In genomic region chr14:65100905-65101541, GRCh38 we compare ENCODE assay signal across 8 cellular contexts. TPM values are rescaled to one million over a fixed set of nuclear protein-coding genes. Genes with fewer than 3 reads are reported as not detected.
DNase-seq lines count a peak whose midpoint lies in the region; ATAC-seq and TF ChIP-seq lines count a peak whose summit lies in the region.

No MANE protein-coding gene starts in this region.

- POLR2A ChIA-PET in PC-9 (lab: Charles Lee; ENCODE audit: unreplicated experiment), result interaction anchor here (0.7 to 0.9 kb wide), 3 partner anchors 14 to 294 kb away, joined by 3 to 4 read pairs (median 3); no protein-coding TSS in a partner anchor

- CTCF ChIA-PET in PC-9 (lab: Charles Lee), result interaction anchor here (0.5 to 0.6 kb wide), 2 partner anchors 137 to 213 kb away, joined by 3 to 4 read pairs; no protein-coding TSS in a partner anchor

- peak overlapping the region; percentile 82 for H3K4me2 ChIP-seq in DND-41 (ENCODE audit: insufficient read depth, low read length)
- H3K4me2 ChIP-seq in PC-9, result peak overlapping the region; percentile 96
- H3K4me2 ChIP-seq in osteoblast (ENCODE audit: insufficient read depth, low read length), result peak overlapping the region; percentile 86

- H3K36me3 ChIP-seq in DND-41 (ENCODE audit: insufficient read depth, low read length) (peaks cover 30% of the 10 kb centered on the region), PC-9 (ENCODE audit: low read depth) (peaks cover 28% of the 10 kb centered on the region; the same call in 1 of the 2 replicates), osteoblast (ENCODE audit: insufficient read depth, low read length) (peaks cover 9% of the 10 kb centered on the region)

- TF ChIP-seq CTCF in DND-41 (IDR thresholded peaks at IDR 0.05; ENCODE audit: borderline replicate concordance, extremely low read depth, low read length, poor library complexity, severe bottlenecking) (no peak), PC-9 (conservative IDR thresholded peaks at IDR 0.05) (no peak), endothelial cell (IDR thresholded peaks at IDR 0.05; ENCODE audit: unreplicated experiment) (no peak), osteoblast (IDR thresholded peaks at IDR 0.05; ENCODE audit: extremely low read depth, low read depth, low read length) (no peak)

- H3K4me1 ChIP-seq in DND-41 (ENCODE audit: insufficient read depth, low read length) (peaks cover 51% of the 10 kb centered on the region), PC-9 (replicated peaks; ENCODE audit: insufficient read depth) (peaks cover 14% of the 10 kb centered on the region), osteoblast (ENCODE audit: insufficient read depth, low read length) (peaks cover 43% of the 10 kb centered on the region)

- no peak for DNase-seq in DND-41
- DNase-seq in PC-9, result no peak
- DNase-seq in endothelial cell (ENCODE audit: low spot score), result no peak
- DNase-seq in osteoblast (ENCODE audit: insufficient read length, low spot score, missing footprints), result no peak
- DNase-seq in DMS79 treated with DMSO at 0.1 percent for 48 hours (lab: John Stamatoyannopoulos, UW), result no peak

- peaks cover 22% of the 10 kb centered on the region for H4K20me1 ChIP-seq in DND-41 (ENCODE audit: insufficient read depth, low read length)
- peaks cover 14% of the 10 kb centered on the region for H4K20me1 ChIP-seq in PC-9 (ENCODE audit: insufficient read depth)
- H4K20me1 ChIP-seq in osteoblast (ENCODE audit: insufficient read depth, low read length), result peaks cover 5% of the 10 kb centered on the region

- H3K27ac ChIP-seq in DND-41 (ENCODE audit: low read length), result peak overlapping the region; percentile 77
- H3K27ac ChIP-seq in PC-9, result no peak overlapping the region
- H3K27ac ChIP-seq in osteoblast (ENCODE audit: low read depth, low read length), result peak overlapping the region; percentile 37

- H3K27me3 Mint-ChIP-seq in endothelial cell (ENCODE audit: unreplicated experiment), result peaks cover 7% of the 10 kb centered on the region

- H3K9me3 ChIP-seq in DND-41 (ENCODE audit: insufficient read depth, low read length, severe bottlenecking), result no peaks in the 10 kb centered on the region
- no peaks in the 10 kb centered on the region for H3K9me3 ChIP-seq in PC-9 (ENCODE audit: insufficient read depth, low read depth)
- H3K9me3 ChIP-seq in osteoblast (ENCODE audit: low read depth, low read length), result no peaks in the 10 kb centered on the region

- H3K4me1 Mint-ChIP-seq in endothelial cell (ENCODE audit: unreplicated experiment), result peaks cover 26% of the 10 kb centered on the region

- H3K36me3 Mint-ChIP-seq in endothelial cell (ENCODE audit: low read depth, unreplicated experiment), result peaks cover 8% of the 10 kb centered on the region

- no peak for ATAC-seq in DND-41 (ENCODE audit: insufficient read depth, low read depth)
- no peak for ATAC-seq in HG03025 (IDR thresholded peaks at IDR 0.05; ENCODE audit: low FRiP score, unreplicated experiment)
- ATAC-seq in GM19455 (IDR thresholded peaks at IDR 0.05; ENCODE audit: unreplicated experiment), result no peak
- ATAC-seq in HG03108 (IDR thresholded peaks at IDR 0.05; ENCODE audit: unreplicated experiment), result no peak

- H2AFZ ChIP-seq in DND-41 (ENCODE audit: low read depth, low read length) (peak overlapping the region; percentile 50), PC-9 (no peak overlapping the region), osteoblast (ENCODE audit: low read length) (no peak overlapping the region)

- H3K4me3 ChIP-seq in DND-41 (ENCODE audit: low read depth in 1 of 2, low read length in 2 of 2) (peak overlapping the region; percentile 91 to 95), PC-9 (peak overlapping the region; percentile 88), osteoblast (ENCODE audit: insufficient read depth, low read length) (peak overlapping the region; percentile 89)

- H3K9me2 ChIP-seq in PC-9 (ENCODE audit: insufficient read depth), result no peaks in the 10 kb centered on the region

- peak overlapping the region; percentile 88 for H3K9ac ChIP-seq in DND-41 (ENCODE audit: low read depth, low read length)

- intact Hi-C loops in PC-9 (cut with micrococcal nuclease; ENCODE audit: unreplicated experiment), result loop anchor here (5.0 kb wide), 1 partner anchor 61 kb away; no protein-coding TSS in a partner anchor

- no peaks in the 10 kb centered on the region for H3K9me3 Mint-ChIP-seq in endothelial cell (ENCODE audit: unreplicated experiment)

- TSS peak; percentile 32 for BruUV-seq in PC-9 (replicated peaks; lab: Mats Ljungman, UMichigan)

- no peaks in the 10 kb centered on the region for H3K27me3 ChIP-seq in DND-41 (ENCODE audit: insufficient read depth, low read length, poor library complexity)
- H3K27me3 ChIP-seq in PC-9 (ENCODE audit: insufficient read depth, low read depth), result no peaks in the 10 kb centered on the region
- no peaks in the 10 kb centered on the region for H3K27me3 ChIP-seq in osteoblast (ENCODE audit: insufficient read depth, low read length)

- peak overlapping the region; percentile 92 for H3K27ac Mint-ChIP-seq in endothelial cell (ENCODE audit: unreplicated experiment)

- H3K79me2 ChIP-seq in DND-41 (ENCODE audit: insufficient read depth, low read length) (peaks cover 63% of the 10 kb centered on the region), PC-9 (ENCODE audit: low read depth) (peaks cover 43% of the 10 kb centered on the region), osteoblast (ENCODE audit: insufficient read depth, low read length) (peaks cover 54% of the 10 kb centered on the region)

- peak overlapping the region; percentile 93 for H3K4me3 Mint-ChIP-seq in endothelial cell (ENCODE audit: unreplicated experiment)

- H3F3A ChIP-seq in PC-9 (ENCODE audit: insufficient read depth, low read depth), result peaks cover 5% of the 10 kb centered on the region

RNA-seq across cellular contexts. Expression of gene MAX, which starts 1.3 kb away (rescaled TPM):
- total RNA-seq in PC-9 (2021) (76.1 and 84.1 TPM in 2 replicates), endothelial cell (ENCODE audit: unreplicated experiment) (76.1 TPM), osteoblast (66.6 and 72.8 TPM in 2 replicates)
